9 cellular contexts compared by ENCODE assay signal in the genomic region with DNA sequence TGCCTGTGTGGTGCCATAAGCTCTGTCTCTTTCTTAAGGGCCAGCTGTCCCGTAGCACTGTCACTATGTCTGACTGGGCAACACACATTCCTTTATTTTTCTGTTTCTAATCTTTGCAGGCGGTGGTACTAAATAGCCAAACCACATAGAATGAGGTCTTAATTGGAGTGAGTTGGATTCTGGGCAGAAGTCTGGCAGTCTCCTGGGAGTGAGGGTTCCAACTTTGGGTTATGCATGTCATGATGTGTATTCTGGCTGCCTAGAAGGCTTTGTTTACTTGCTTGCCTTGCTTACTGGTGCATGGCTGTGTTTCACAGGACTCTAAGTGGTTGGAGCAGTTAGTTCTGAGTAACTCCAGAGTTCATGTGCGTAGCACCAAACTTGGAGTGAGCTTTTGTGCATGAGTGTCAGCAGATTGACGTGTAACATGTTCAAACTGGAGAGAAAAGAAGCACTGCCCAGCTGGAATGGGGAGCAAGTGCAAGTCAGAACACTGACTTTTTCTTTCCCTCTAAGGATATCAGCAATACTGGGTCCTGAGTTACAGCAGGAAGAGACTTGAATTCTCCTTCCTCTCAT.
A peak's percentile ranks its signal among the peaks of the same experiment; 100 is the strongest.
DNase-seq lines count a peak whose midpoint lies in the region; ATAC-seq, FAIRE-seq and TF ChIP-seq lines count a peak whose summit lies in the region.
"Had no signal": no experiment of that assay in that cellular context is flagged by ENCODE, and none has a peak within 500 bp of the region (broad histone marks: within the 10 kb centered on the region; RNA-seq: fewer than 3 reads in every experiment).

No MANE protein-coding gene starts in this region.

- FAIRE-seq in D721Med (lab: Jason Lieb, UNC) = no peak

- H3K4me3 ChIP-seq in left ventricle myocardium inferior = peak overlapping the region; percentile 23
- H3K4me3 ChIP-seq in Peyer's patch = no peak overlapping the region

- DNase-seq in GM03348 (ENCODE audit: low spot score) (peak; percentile 41), astrocyte of the hippocampus (ENCODE audit: low read depth, low spot score) (peak; percentile 94), left ventricle myocardium inferior (no peak), sciatic nerve (ENCODE audit: low spot score) (no peak), D721Med (ENCODE audit: insufficient read length, low spot score) (no peak), Peyer's patch (no peak)
- DNase-seq in stimulated activated CD4-positive, alpha-beta T cell treated with anti-CD3 and anti-CD28 coated beads, Interleukin-4, amount 100 ng/mL, for 24 hours = no peak
- DNase-seq: NCI-H2227 treated with DMSO at 0.1 percent for 48 hours had no signal

- TF ChIP-seq CTCF in left ventricle myocardium inferior (IDR thresholded peaks at IDR 0.05; ENCODE audit: borderline replicate concordance) = no peak
- TF ChIP-seq CTCF in D721Med (IDR thresholded peaks at IDR 0.05; ENCODE audit: insufficient read depth, missing control alignments) = no peak
- no peak for TF ChIP-seq CTCF in Peyer's patch (IDR thresholded peaks at IDR 0.05)

- intact Hi-C loops in left ventricle myocardium inferior (cut with micrococcal nuclease) (no loop called here), sciatic nerve (cut with DNase I) (no loop called here)

- H3K4me1 ChIP-seq in left ventricle myocardium inferior (peaks cover 44% of the 10 kb centered on the region), Peyer's patch (no peaks in the 10 kb centered on the region)

- TF ChIP-seq POLR2A in Peyer's patch (IDR thresholded peaks at IDR 0.05) = no peak

- H3K27me3 ChIP-seq in left ventricle myocardium inferior (ENCODE audit: low read depth) (no peaks in the 10 kb centered on the region), Peyer's patch (no peaks in the 10 kb centered on the region)

- H3K27ac ChIP-seq in left ventricle myocardium inferior (replicated peaks) (peak overlapping the region; percentile 87), Peyer's patch (peak overlapping the region in 1 of 4 donors; percentile 8)

- H3K9me3 ChIP-seq in left ventricle myocardium inferior (replicated peaks) (no peaks in the 10 kb centered on the region), Peyer's patch (no peaks in the 10 kb centered on the region)

- peak; percentile 73 for ATAC-seq in sciatic nerve
- ATAC-seq in GM21717 (IDR thresholded peaks at IDR 0.05; ENCODE audit: unreplicated experiment) = no peak

- H3K36me3 ChIP-seq in left ventricle myocardium inferior (no peaks in the 10 kb centered on the region), Peyer's patch (no peaks in the 10 kb centered on the region)

Comparison
In these comparisons a context has a peak if more than half of its experiments do, and no peak if none do; other contexts are left out.
1. DNase-seq: peak in GM03348 (single experiment) and astrocyte of the hippocampus (single experiment); none in left ventricle myocardium inferior (single experiment), sciatic nerve (single experiment), D721Med (single experiment), Peyer's patch (0 of 3) and stimulated activated CD4-positive, alpha-beta T cell treated with anti-CD3 and anti-CD28 coated beads, Interleukin-4, amount 100 ng/mL, for 24 hours (single experiment).